31 cellular contexts compared by ENCODE assay signal in genomic region chr15:40852529-40852928, GRCh38. TPM values are rescaled to one million over a fixed set of nuclear protein-coding genes. Genes with fewer than 3 reads are reported as not detected.
DNase-seq lines count a peak whose midpoint lies in the region; ATAC-seq and TF ChIP-seq lines count a peak whose summit lies in the region.
"Had no signal": no experiment of that assay in that cellular context is flagged by ENCODE, and none has a peak within 500 bp of the region (broad histone marks: within the 10 kb centered on the region; RNA-seq: fewer than 3 reads in every experiment).

No MANE protein-coding gene starts in this region.

- no peak overlapping the region for H3K4me3 ChIP-seq in colonic mucosa
- H3K4me3 ChIP-seq: left ventricle myocardium inferior, pancreas, SK-N-MC, testis had no signal

- H3K4me1 Mint-ChIP-seq in stimulated activated memory B cell treated with anti-CD40 and anti-IgM and Interleukin-4, amounts not matched to agents 10 μg/mL and 1 μg/mL and 100 μg/mL, for 72 hours: peaks cover 11% of the 10 kb centered on the region
- H3K4me1 Mint-ChIP-seq in T-helper 2 cell treated with Interferon-gamma antibody and Interleukin-4, amounts not matched to agents 5 μg/mL and 100 μg/mL, for 36 hours (ENCODE audit: low read depth): peaks cover 4% of the 10 kb centered on the region
- H3K4me1 Mint-ChIP-seq in endothelial cell (ENCODE audit: unreplicated experiment): peaks cover 8% of the 10 kb centered on the region

- no peaks in the 10 kb centered on the region for H3K9me3 ChIP-seq in colonic mucosa
- H3K9me3 ChIP-seq: left ventricle myocardium inferior, pancreas, testis had no signal

- H3K27ac ChIP-seq in colonic mucosa: peak overlapping the region; percentile 74
- H3K27ac ChIP-seq: left ventricle myocardium inferior, pancreas, SK-N-MC, testis had no signal

- no peaks in the 10 kb centered on the region for H3K36me3 ChIP-seq in colonic mucosa
- H3K36me3 ChIP-seq: left ventricle myocardium inferior had no signal

- H3K27ac Mint-ChIP-seq in stimulated activated memory B cell treated with anti-CD40 and anti-IgM and Interleukin-4, amounts not matched to agents 10 μg/mL and 1 μg/mL and 100 μg/mL, for 72 hours: peak overlapping the region; percentile 6
- no peak overlapping the region for H3K27ac Mint-ChIP-seq in T-helper 2 cell treated with Interferon-gamma antibody and Interleukin-4, amounts not matched to agents 5 μg/mL and 100 μg/mL, for 36 hours
- no peak overlapping the region for H3K27ac Mint-ChIP-seq in endothelial cell (ENCODE audit: unreplicated experiment)
- H3K27ac Mint-ChIP-seq: CD14-positive monocyte; stimulated activated naive CD8-positive, alpha-beta T cell treated with anti-CD3 and anti-CD28 coated beads, Interleukin-15, Interleukin-2, amounts not matched to agents 100 ng/mL and 50 ng/mL, for 24 hours had no signal

- TF ChIP-seq CTCF in colonic mucosa (IDR thresholded peaks at IDR 0.05) (no peak), endothelial cell (IDR thresholded peaks at IDR 0.05; ENCODE audit: unreplicated experiment) (no peak)

- DNase-seq in NCI-H146 (lab: John Stamatoyannopoulos, UW) (peak; percentile 11), NCI-H146 treated with DMSO at 0.1 percent for 48 hours (lab: John Stamatoyannopoulos, UW; ENCODE audit: unreplicated experiment) (no peak), colonic mucosa (peak; percentile 83), endothelial cell (ENCODE audit: low spot score) (no peak)
- DNase-seq in T-helper 2 cell treated with Interferon-gamma antibody and Interleukin-4, amounts not matched to agents 5 μg/mL and 100 μg/mL, for 36 hours (ENCODE audit: low spot score): no peak
- DNase-seq: activated CD4-positive, alpha-beta T cell treated with anti-CD3 and anti-CD28 coated beads, Interleukin-2, amount 50 U/mL, for 4 hours; activated T-cell treated with anti-CD3 and anti-CD28 coated beads, Interleukin-2, amount 50 U/mL, for 48 hours; cortex of kidney; DND-41; GF-D8; glutamatergic neuron; HCEC 1CT; Kasumi-1; left ventricle myocardium inferior; mesenchymal stem cell; NCI-H1436; NCI-H2107; NCI-H446 treated with DMSO at 0.1 percent for 48 hours; NK-92 treated with Interleukin-12 subunit alpha and Interleukin-12 subunit beta, amount 100 ng/mL, for 24 hours; stimulated activated CD4-positive, alpha-beta T cell treated with anti-CD3 and anti-CD28 coated beads, Interleukin-1b, Interleukin-23, amount 100 ng/mL, for 48 hours; T-helper 1 cell; testis had no signal

- H3K9me3 Mint-ChIP-seq in stimulated activated memory B cell treated with anti-CD40 and anti-IgM and Interleukin-4, amounts not matched to agents 10 μg/mL and 1 μg/mL and 100 μg/mL, for 72 hours: no peaks in the 10 kb centered on the region
- H3K9me3 Mint-ChIP-seq in T-helper 2 cell treated with Interferon-gamma antibody and Interleukin-4, amounts not matched to agents 5 μg/mL and 100 μg/mL, for 36 hours: no peaks in the 10 kb centered on the region
- H3K9me3 Mint-ChIP-seq in endothelial cell (ENCODE audit: unreplicated experiment): no peaks in the 10 kb centered on the region
- H3K9me3 Mint-ChIP-seq: CD14-positive monocyte; neural crest cell; stimulated activated naive CD8-positive, alpha-beta T cell treated with anti-CD3 and anti-CD28 coated beads, Interleukin-15, Interleukin-2, amounts not matched to agents 100 ng/mL and 50 ng/mL, for 24 hours had no signal

- peaks cover 14% of the 10 kb centered on the region for H3K4me1 ChIP-seq in colonic mucosa
- H3K4me1 ChIP-seq: testis had no signal

- ATAC-seq in stimulated activated memory B cell treated with anti-CD40 and anti-IgM and Interleukin-4, amounts not matched to agents 10 μg/mL and 1 μg/mL and 100 μg/mL, for 72 hours: no peak
- ATAC-seq: pancreas had no signal

- H3K36me3 Mint-ChIP-seq in stimulated activated memory B cell treated with anti-CD40 and anti-IgM and Interleukin-4, amounts not matched to agents 10 μg/mL and 1 μg/mL and 100 μg/mL, for 72 hours: peaks cover 35% of the 10 kb centered on the region
- no peaks in the 10 kb centered on the region for H3K36me3 Mint-ChIP-seq in T-helper 2 cell treated with Interferon-gamma antibody and Interleukin-4, amounts not matched to agents 5 μg/mL and 100 μg/mL, for 36 hours (ENCODE audit: low read depth)
- H3K36me3 Mint-ChIP-seq in endothelial cell (ENCODE audit: low read depth, unreplicated experiment): peaks cover 19% of the 10 kb centered on the region

- H3K9ac ChIP-seq in colonic mucosa (ENCODE audit: low read depth in 2 of 2, low read length in 2 of 2): peak overlapping the region in 1 of 2 donors; percentile 70

- H3K4me3 Mint-ChIP-seq in stimulated activated memory B cell treated with anti-CD40 and anti-IgM and Interleukin-4, amounts not matched to agents 10 μg/mL and 1 μg/mL and 100 μg/mL, for 72 hours: no peak overlapping the region
- no peak overlapping the region for H3K4me3 Mint-ChIP-seq in T-helper 2 cell treated with Interferon-gamma antibody and Interleukin-4, amounts not matched to agents 5 μg/mL and 100 μg/mL, for 36 hours
- no peak overlapping the region for H3K4me3 Mint-ChIP-seq in endothelial cell (ENCODE audit: unreplicated experiment)
- H3K4me3 Mint-ChIP-seq: CD14-positive monocyte; neural crest cell; stimulated activated naive CD8-positive, alpha-beta T cell treated with anti-CD3 and anti-CD28 coated beads, Interleukin-15, Interleukin-2, amounts not matched to agents 100 ng/mL and 50 ng/mL, for 24 hours had no signal

- H3K27me3 Mint-ChIP-seq in stimulated activated memory B cell treated with anti-CD40 and anti-IgM and Interleukin-4, amounts not matched to agents 10 μg/mL and 1 μg/mL and 100 μg/mL, for 72 hours: no peaks in the 10 kb centered on the region
- no peaks in the 10 kb centered on the region for H3K27me3 Mint-ChIP-seq in T-helper 2 cell treated with Interferon-gamma antibody and Interleukin-4, amounts not matched to agents 5 μg/mL and 100 μg/mL, for 36 hours (ENCODE audit: low read depth)
- peaks cover 13% of the 10 kb centered on the region for H3K27me3 Mint-ChIP-seq in endothelial cell (ENCODE audit: unreplicated experiment)
- H3K27me3 Mint-ChIP-seq: stimulated activated naive CD8-positive, alpha-beta T cell treated with anti-CD3 and anti-CD28 coated beads, Interleukin-15, Interleukin-2, amounts not matched to agents 100 ng/mL and 50 ng/mL, for 24 hours had no signal

- intact Hi-C loops in colonic mucosa (cut with DNase I): no loop called here

- H3K27me3 ChIP-seq in colonic mucosa: no peaks in the 10 kb centered on the region
- H3K27me3 ChIP-seq: pancreas, testis had no signal

RNA-seq across cellular contexts. Expression of gene SPINT1, which starts 8.7 kb away (rescaled TPM):
- total RNA-seq in colonic mucosa (100 to 1,000 TPM; 280 to 330 TPM), endothelial cell (ENCODE audit: unreplicated experiment) (28.6 TPM)

RNA-seq across cellular contexts. Expression of gene RHOV, which starts 21.5 kb away (rescaled TPM):
- 10 to 100 TPM; 14.9 to 18.6 TPM for total RNA-seq in colonic mucosa
- 1.4 TPM for total RNA-seq in endothelial cell (ENCODE audit: unreplicated experiment)
- total RNA-seq: left ventricle myocardium inferior had no signal

RNA-seq across cellular contexts. Expression of gene PPP1R14D, which starts 24.0 kb away (rescaled TPM):
- total RNA-seq in colonic mucosa (100 to 1,000 TPM; 137 to 166 TPM), endothelial cell (ENCODE audit: unreplicated experiment) (not detected)
- total RNA-seq: A172, cardiac septum, left ventricle myocardium inferior, neural crest cell, urinary bladder had no signal

RNA-seq across cellular contexts. Expression of gene VPS18, which starts 41.7 kb away (rescaled TPM):
- total RNA-seq in colonic mucosa (10 to 100 TPM; 18.3 to 19.2 TPM), endothelial cell (ENCODE audit: unreplicated experiment) (39.2 TPM)

RNA-seq across cellular contexts. Expression of gene DNAJC17, which starts 45.3 kb away (rescaled TPM):
- total RNA-seq in colonic mucosa (10 to 100 TPM; 38.1 to 48.0 TPM), endothelial cell (ENCODE audit: unreplicated experiment) (55.6 TPM)

Comparison
In these comparisons a context has a peak if more than half of its experiments do, and no peak if none do; other contexts are left out.
1. DNase-seq: peak in NCI-H146 (single experiment) and colonic mucosa (single experiment); none in NCI-H146 treated with DMSO at 0.1 percent for 48 hours (single experiment), T-helper 2 cell treated with Interferon-gamma antibody and Interleukin-4, amounts not matched to agents 5 μg/mL and 100 μg/mL, for 36 hours (single experiment) and endothelial cell (single experiment).
2. RNA of gene PPP1R14D, which starts 24.0 kb away (total RNA-seq): 137 to 166 TPM in colonic mucosa; not detected in endothelial cell (single experiment); every median in the first group is over 100 times any median in the second.